Comparison of ENCODE assay signal across 18 cellular contexts in genomic region chr13:74073231-74073630, GRCh38.
"Had no signal": no experiment of that assay in that cellular context is flagged by ENCODE, and none has a peak within 500 bp of the region (broad histone marks: within the 10 kb centered on the region; RNA-seq: fewer than 3 reads in every experiment).

No MANE protein-coding gene starts in this region.

- H3K9me3 Mint-ChIP-seq: activated T-cell treated with anti-CD3 and anti-CD28 coated beads, Interleukin-2, amount 50 U/mL, for 4 hours had no signal

- H3K27ac Mint-ChIP-seq: natural killer cell treated with Interleukin-12 subunit alpha and Interleukin-12 subunit beta and Interleukin-15 and Interleukin-18, amount 100 ng/mL, for 72 hours; progenitor cell of endocrine pancreas had no signal

- DNase-seq: activated CD4-positive, alpha-beta T cell treated with anti-CD3 and anti-CD28 coated beads, Interleukin-2, amount 50 U/mL, for 1 hour; activated CD4-positive, CD25-positive, alpha-beta regulatory T cell treated with anti-CD3 and anti-CD28 coated beads, Interleukin-2, amount 50 U/mL, for 72 hours; activated CD8-positive, alpha-beta memory T cell treated with anti-CD3 and anti-CD28 coated beads, Interleukin-2, amount 50 U/mL, for 4 hours; activated effector memory CD4-positive, alpha-beta T cell treated with Interleukin-2 at 50 U/mL for 16 hours; activated naive CD4-positive, alpha-beta T cell treated with anti-CD3 and anti-CD28 coated beads, Interleukin-2, amount 50 U/mL, for 16 hours; activated T-cell treated with anti-CD3 and anti-CD28 coated beads, Interleukin-2, amount 50 U/mL, for 4 hours; adrenal gland; effector CD8-positive, alpha-beta T cell; esophagus squamous epithelium; lower lobe of right lung; occipital lobe; stimulated activated CD4-positive, alpha-beta T cell treated with anti-CD3 and anti-CD28 coated beads, Interleukin-2, amount 100 ng/mL, for 24 hours; stimulated activated naive CD8-positive, alpha-beta T cell treated with anti-CD3 and anti-CD28 coated beads, Interleukin-15, Interleukin-2, amounts not matched to agents 100 U/mL and 50 U/mL, for 24 hours had no signal

- H3K27me3 Mint-ChIP-seq: natural killer cell treated with Interleukin-12 subunit alpha and Interleukin-12 subunit beta and Interleukin-15 and Interleukin-18, amount 100 ng/mL, for 72 hours; progenitor cell of endocrine pancreas had no signal

- H3K36me3 ChIP-seq: adrenal gland, breast epithelium, esophagus squamous epithelium, lower lobe of right lung, tibial nerve had no signal

- H3K9me3 ChIP-seq: adrenal gland, breast epithelium, esophagus squamous epithelium, lower lobe of right lung, tibial nerve had no signal

- H3K4me1 ChIP-seq: breast epithelium, lower lobe of right lung had no signal

- H3K4me3 ChIP-seq: adrenal gland, breast epithelium, esophagus squamous epithelium, hepatocyte, lower lobe of right lung, tibial nerve had no signal

- ATAC-seq: activated T-cell treated with anti-CD3 and anti-CD28 coated beads, Interleukin-2, amount 50 U/mL, for 4 hours; lower lobe of right lung; natural killer cell treated with Interleukin-12 subunit alpha and Interleukin-12 subunit beta and Interleukin-15 and Interleukin-18, amount 100 ng/mL, for 72 hours; stimulated activated naive CD8-positive, alpha-beta T cell treated with anti-CD3 and anti-CD28 coated beads, Interleukin-15, Interleukin-2, amounts not matched to agents 100 U/mL and 50 U/mL, for 24 hours had no signal

- H3K27ac ChIP-seq: adrenal gland, breast epithelium, esophagus squamous epithelium, hepatocyte, lower lobe of right lung, tibial nerve had no signal

- H3K27me3 ChIP-seq: adrenal gland, breast epithelium, esophagus squamous epithelium, hepatocyte, tibial nerve had no signal

- H3K4me3 Mint-ChIP-seq: activated T-cell treated with anti-CD3 and anti-CD28 coated beads, Interleukin-2, amount 50 U/mL, for 4 hours; natural killer cell treated with Interleukin-12 subunit alpha and Interleukin-12 subunit beta and Interleukin-15 and Interleukin-18, amount 100 ng/mL, for 72 hours had no signal
